ENCODE assay signal across 24 cellular contexts in the genomic region with DNA sequence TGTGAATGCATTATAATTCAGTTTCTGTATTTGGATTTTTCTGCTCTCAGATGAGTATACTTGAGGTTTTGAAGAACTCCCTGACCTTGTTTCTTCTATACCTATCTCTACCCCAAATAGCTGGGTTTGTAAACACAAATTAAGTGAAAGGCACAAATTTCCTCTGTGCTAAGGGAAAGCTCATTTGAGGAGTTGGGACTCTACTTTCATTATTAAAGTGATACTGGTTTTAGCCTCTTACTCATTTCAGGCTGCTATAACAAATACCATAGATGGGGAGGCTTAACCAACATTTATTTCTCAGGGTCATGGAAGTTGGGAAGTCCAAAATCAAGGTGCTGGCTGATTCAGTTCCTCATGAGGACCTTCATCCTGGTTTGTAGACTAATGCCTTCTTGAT.
"Had no signal": no experiment of that assay in that cellular context is flagged by ENCODE, and none has a peak within 500 bp of the region (broad histone marks: within the 10 kb centered on the region; RNA-seq: fewer than 3 reads in every experiment).

No MANE protein-coding gene starts in this region.

- H3K36me3 Mint-ChIP-seq: natural killer cell; neural progenitor cell; stimulated activated effector memory CD8-positive, alpha-beta T cell treated with anti-CD3 and anti-CD28 coated beads, Interleukin-12 subunit alpha, Interleukin-12 subunit beta, amount 100 ng/mL, for 72 hours; stimulated activated naive B cell treated with anti-CD40 and anti-IgM and Interleukin-4, amounts not matched to agents 10 μg/mL and 1 μg/mL and 100 μg/mL, for 72 hours had no signal

- H3K27ac Mint-ChIP-seq: natural killer cell; nephron; neural progenitor cell; progenitor cell of endocrine pancreas; stimulated activated effector memory CD8-positive, alpha-beta T cell treated with anti-CD3 and anti-CD28 coated beads, Interleukin-12 subunit alpha, Interleukin-12 subunit beta, amount 100 ng/mL, for 72 hours; stimulated activated naive B cell treated with anti-CD40 and anti-IgM and Interleukin-4, amounts not matched to agents 10 μg/mL and 1 μg/mL and 100 μg/mL, for 72 hours; stimulated activated naive CD8-positive, alpha-beta T cell treated with anti-CD3 and anti-CD28 coated beads, Interleukin-15, Interleukin-2, amounts not matched to agents 100 ng/mL and 50 ng/mL, for 24 hours had no signal

- H3K9me3 Mint-ChIP-seq: natural killer cell; nephron; neural progenitor cell; stimulated activated effector memory CD8-positive, alpha-beta T cell treated with anti-CD3 and anti-CD28 coated beads, Interleukin-12 subunit alpha, Interleukin-12 subunit beta, amount 100 ng/mL, for 72 hours; stimulated activated naive CD8-positive, alpha-beta T cell treated with anti-CD3 and anti-CD28 coated beads, Interleukin-15, Interleukin-2, amounts not matched to agents 100 ng/mL and 50 ng/mL, for 24 hours had no signal

- H3K4me3 Mint-ChIP-seq: natural killer cell; nephron; neural progenitor cell; stimulated activated effector memory CD8-positive, alpha-beta T cell treated with anti-CD3 and anti-CD28 coated beads, Interleukin-12 subunit alpha, Interleukin-12 subunit beta, amount 100 ng/mL, for 72 hours; stimulated activated naive B cell treated with anti-CD40 and anti-IgM and Interleukin-4, amounts not matched to agents 10 μg/mL and 1 μg/mL and 100 μg/mL, for 72 hours; stimulated activated naive CD8-positive, alpha-beta T cell treated with anti-CD3 and anti-CD28 coated beads, Interleukin-15, Interleukin-2, amounts not matched to agents 100 ng/mL and 50 ng/mL, for 24 hours had no signal

- H3K4me1 Mint-ChIP-seq: natural killer cell; nephron; neural progenitor cell; stimulated activated effector memory CD8-positive, alpha-beta T cell treated with anti-CD3 and anti-CD28 coated beads, Interleukin-12 subunit alpha, Interleukin-12 subunit beta, amount 100 ng/mL, for 72 hours; stimulated activated naive B cell treated with anti-CD40 and anti-IgM and Interleukin-4, amounts not matched to agents 10 μg/mL and 1 μg/mL and 100 μg/mL, for 72 hours had no signal

- DNase-seq: natural killer cell; occipital lobe; ovary; posterior cingulate gyrus; psoas muscle; right cardiac atrium; right lobe of liver; sigmoid colon; small intestine; stimulated activated CD4-positive, alpha-beta T cell treated with anti-CD3 and anti-CD28 coated beads, Interleukin-15, amount 100 ng/mL, for 24 hours; stimulated activated CD4-positive, alpha-beta T cell treated with anti-CD3 and anti-CD28 coated beads, Interleukin-2, amount 100 ng/mL, for 24 hours; stimulated activated CD4-positive, alpha-beta T cell treated with anti-CD3 and anti-CD28 coated beads, Interleukin-2, amount 100 ng/mL, for 48 hours; stimulated activated CD4-positive, alpha-beta T cell treated with anti-CD3 and anti-CD28 coated beads, Interleukin-4, amount 100 ng/mL, for 24 hours; stimulated activated naive B cell treated with anti-CD40 and anti-IgM and Interleukin-4, amounts not matched to agents 10 μg/mL and 1 μg/mL and 100 μg/mL, for 72 hours; stimulated activated naive CD4-positive, alpha-beta T cell treated with Interleukin-2 at 50 U/mL for 16 hours; stomach; thyroid gland; trophoblast cell; upper lobe of left lung had no signal

- ATAC-seq: natural killer cell; psoas muscle; right cardiac atrium; right lobe of liver; stimulated activated effector memory CD8-positive, alpha-beta T cell treated with anti-CD3 and anti-CD28 coated beads, Interleukin-12 subunit alpha, Interleukin-12 subunit beta, amount 100 ng/mL, for 72 hours; stimulated activated naive B cell treated with anti-CD40 and anti-IgM and Interleukin-4, amounts not matched to agents 10 μg/mL and 1 μg/mL and 100 μg/mL, for 72 hours had no signal

- H3K27me3 Mint-ChIP-seq: progenitor cell of endocrine pancreas had no signal
